28 cellular contexts compared by ENCODE assay signal in genomic region chr19:2557093-2557440, GRCh38.
A peak's percentile ranks its signal among the peaks of the same experiment; 100 is the strongest.
DNase-seq lines count a peak whose midpoint lies in the region; ATAC-seq, FAIRE-seq and TF ChIP-seq lines count a peak whose summit lies in the region.
"Had no signal": no experiment of that assay in that cellular context is flagged by ENCODE, and none has a peak within 500 bp of the region (broad histone marks: within the 10 kb centered on the region; RNA-seq: fewer than 3 reads in every experiment).

No MANE protein-coding gene starts in this region.

- H3K27me3 ChIP-seq in GM12878 (replicated peaks in 1 of 2; ENCODE audit: control insufficient read depth in 2 of 2, insufficient read depth in 2 of 2, low read length in 1 of 2) (no peaks in the 10 kb centered on the region), upper lobe of right lung (no peaks in the 10 kb centered on the region), lower lobe of right lung (ENCODE audit: low read depth) (no peaks in the 10 kb centered on the region), GM23338 (ENCODE audit: insufficient read depth) (no peaks in the 10 kb centered on the region)
- H3K27me3 ChIP-seq: gastrocnemius medialis, suprapubic skin, vagina had no signal

- no peak for TF ChIP-seq EP300 in GM12878 (IDR thresholded peaks at IDR 0.05; ENCODE audit: borderline replicate concordance in 1 of 2, control insufficient read depth in 1 of 2, low read depth in 2 of 2, low read length in 2 of 2)

- H3K9me3 Mint-ChIP-seq in nephron (no peaks in the 10 kb centered on the region), GM23338 (no peaks in the 10 kb centered on the region)
- H3K9me3 Mint-ChIP-seq: activated naive CD4-positive, alpha-beta T cell treated with anti-CD3 and anti-CD28 coated beads for 36 hours; endodermal cell had no signal

- no peak overlapping the region for H3K4me2 ChIP-seq in GM12878 (ENCODE audit: control insufficient read depth, insufficient read depth)
- no peak overlapping the region for H3K4me2 ChIP-seq in GM23338
- H3K4me2 ChIP-seq: smooth muscle cell had no signal

- H3K9ac ChIP-seq in GM12878 (ENCODE audit: control insufficient read depth, insufficient read depth, low read length), result no peak overlapping the region

- DNase-seq in left ventricle myocardium superior, result peak; percentile 18
- DNase-seq in Right ventricle myocardium inferior (ENCODE audit: missing footprints), result no peak
- no peak for DNase-seq in GM12878 (ENCODE audit: low read depth, low spot score)
- DNase-seq in upper lobe of right lung, result peak; percentile 43
- no peak for DNase-seq in lower lobe of right lung
- no peak for DNase-seq in GM23338 (ENCODE audit: low spot score)
- DNase-seq: activated CD4-positive, alpha-beta T cell treated with anti-CD3 and anti-CD28 coated beads for 1 hour; activated naive CD4-positive, alpha-beta T cell treated with anti-CD3 and anti-CD28 coated beads for 36 hours; activated T-cell treated with anti-CD3 and anti-CD28 coated beads, Interleukin-2, amount 50 U/mL, for 48 hours; amygdala; gastrocnemius medialis; KBM-7; MM.1S; NCI-H1436; occipital lobe; stimulated activated CD4-positive, alpha-beta T cell treated with anti-CD3 and anti-CD28 coated beads, Interleukin-2, amount 100 ng/mL, for 24 hours had no signal

- no peak overlapping the region for H3K4me3 ChIP-seq in GM12878
- no peak overlapping the region for H3K4me3 ChIP-seq in upper lobe of right lung
- H3K4me3 ChIP-seq in lower lobe of right lung, result no peak overlapping the region
- no peak overlapping the region for H3K4me3 ChIP-seq in GM23338
- H3K4me3 ChIP-seq: coronary artery, gastrocnemius medialis, lung, smooth muscle cell, suprapubic skin, vagina had no signal

- H3K4me3 Mint-ChIP-seq in nephron, result no peak overlapping the region
- no peak overlapping the region for H3K4me3 Mint-ChIP-seq in GM23338
- H3K4me3 Mint-ChIP-seq: activated naive CD4-positive, alpha-beta T cell treated with anti-CD3 and anti-CD28 coated beads for 36 hours; endodermal cell had no signal

- no peaks in the 10 kb centered on the region for H3K9me2 ChIP-seq in GM23338 (ENCODE audit: insufficient read depth)

- TF ChIP-seq CTCF in GM12878 (IDR thresholded peaks at IDR 0.05 in 2 of 3, conservative IDR thresholded peaks at IDR 0.05 in 1 of 3; ENCODE audit: control insufficient read depth in 2 of 3, extremely low read depth in 1 of 3, insufficient read depth in 1 of 3, low read depth in 3 of 3, low read length in 3 of 3) (no peak), nephron (IDR thresholded peaks at IDR 0.05; ENCODE audit: unreplicated experiment in 3 of 3) (no peak), upper lobe of right lung (IDR thresholded peaks at IDR 0.05) (no peak), lower lobe of right lung (IDR thresholded peaks at IDR 0.05) (no peak), GM23338 (conservative IDR thresholded peaks at IDR 0.05; ENCODE audit: low read depth in 2 of 2) (no peak)

- TF ChIP-seq RAD21 in GM12878 (IDR thresholded peaks at IDR 0.05; ENCODE audit: insufficient read depth, low read depth, low read length), result no peak

- H3K27ac Mint-ChIP-seq in nephron (peak overlapping the region; percentile 14 to 90 (median 63)), GM23338 (no peak overlapping the region)
- H3K27ac Mint-ChIP-seq: activated naive CD4-positive, alpha-beta T cell treated with anti-CD3 and anti-CD28 coated beads for 36 hours had no signal

- RAD21 ChIA-PET in GM12878 (lab: Charles Lee; ENCODE audit: unreplicated experiment), result interaction anchor here (1.0 to 1.1 kb wide), 2 partner anchors 54 to 79 kb away, joined by 3 read pairs; no protein-coding TSS in a partner anchor

- in situ Hi-C loops in GM12878 (cut with MboI), result no loop called here

- H3K27ac ChIP-seq in GM12878 (ENCODE audit: control insufficient read depth, insufficient read depth) (no peak overlapping the region), upper lobe of right lung (no peak overlapping the region), lower lobe of right lung (no peak overlapping the region), GM23338 (ENCODE audit: low read depth) (no peak overlapping the region)
- H3K27ac ChIP-seq: coronary artery, gastrocnemius medialis, suprapubic skin, vagina had no signal

- H3K36me3 Mint-ChIP-seq in nephron (ENCODE audit: low read depth), result no peaks in the 10 kb centered on the region
- no peaks in the 10 kb centered on the region for H3K36me3 Mint-ChIP-seq in GM23338 (ENCODE audit: low read depth)

- no peak for FAIRE-seq in GM12878 (lab: Jason Lieb, UNC)
- FAIRE-seq: bronchial epithelial cell, GM12892, islet of Langerhans had no signal

- ATAC-seq in left ventricle myocardium superior, result no peak
- ATAC-seq in Right ventricle myocardium inferior, result no peak
- no peak for ATAC-seq in GM12878
- ATAC-seq in upper lobe of right lung, result peak; percentile 10
- ATAC-seq in lower lobe of right lung, result no peak
- no peak for ATAC-seq in GM23338
- ATAC-seq in HG03565 (IDR thresholded peaks at IDR 0.05; ENCODE audit: unreplicated experiment), result no peak
- ATAC-seq: gastrocnemius medialis, HCT116 had no signal

- H3K4me1 ChIP-seq in GM12878 (ENCODE audit: control insufficient read depth, insufficient read depth, low read length) (peaks cover 17% of the 10 kb centered on the region), upper lobe of right lung (peaks cover 5% of the 10 kb centered on the region), lower lobe of right lung (peaks cover 5% of the 10 kb centered on the region), GM23338 (ENCODE audit: insufficient read depth) (no peaks in the 10 kb centered on the region)
- H3K4me1 ChIP-seq: gastrocnemius medialis had no signal

- H3K4me1 Mint-ChIP-seq in nephron, result peaks cover 16% of the 10 kb centered on the region
- H3K4me1 Mint-ChIP-seq in GM23338, result peaks cover 9% of the 10 kb centered on the region
- H3K4me1 Mint-ChIP-seq: endodermal cell had no signal

- H4K20me1 ChIP-seq in GM12878 (ENCODE audit: control insufficient read depth, insufficient read depth) (no peaks in the 10 kb centered on the region), GM23338 (replicated peaks; ENCODE audit: insufficient read depth) (no peaks in the 10 kb centered on the region)

- H3K36me3 ChIP-seq in GM12878 (ENCODE audit: control insufficient read depth in 2 of 2, insufficient read depth in 2 of 2, low read length in 1 of 2) (no peaks in the 10 kb centered on the region), upper lobe of right lung (no peaks in the 10 kb centered on the region), lower lobe of right lung (no peaks in the 10 kb centered on the region), GM23338 (ENCODE audit: insufficient read depth) (no peaks in the 10 kb centered on the region)
- H3K36me3 ChIP-seq: gastrocnemius medialis, suprapubic skin, vagina had no signal

- intact Hi-C loops in left ventricle myocardium superior (cut with micrococcal nuclease), result no loop called here
- intact Hi-C loops in Right ventricle myocardium inferior (cut with DNase I), result no loop called here
- intact Hi-C loops in GM12878 (cut with micrococcal nuclease; ENCODE audit: unreplicated experiment), result no loop called here
- intact Hi-C loops in upper lobe of right lung (cut with DNase I), result no loop called here
- intact Hi-C loops in lower lobe of right lung (cut with DNase I), result no loop called here

- H3K27me3 Mint-ChIP-seq in nephron (ENCODE audit: low read depth) (peaks cover 4% of the 10 kb centered on the region), GM23338 (ENCODE audit: insufficient read depth, low read depth, poor library complexity) (peaks cover 5% of the 10 kb centered on the region)

- H3K79me2 ChIP-seq in GM12878 (ENCODE audit: control insufficient read depth, insufficient read depth, low read length) (no peaks in the 10 kb centered on the region), GM23338 (replicated peaks; ENCODE audit: insufficient read depth) (no peaks in the 10 kb centered on the region)

- TF ChIP-seq POLR2A in GM12878 (IDR thresholded peaks at IDR 0.05; ENCODE audit: low read depth, low read length), result peak; percentile 62

- no TSS peak for BruUV-seq in GM12878 (replicated peaks; lab: Mats Ljungman, UMichigan)

- H2AFZ ChIP-seq in GM12878 (ENCODE audit: control insufficient read depth, low read depth, low read length) (no peak overlapping the region), GM23338 (no peak overlapping the region)

- H3K9me3 ChIP-seq in GM12878 (replicated peaks; ENCODE audit: control insufficient read depth, insufficient read depth, low read length), result no peaks in the 10 kb centered on the region
- no peaks in the 10 kb centered on the region for H3K9me3 ChIP-seq in upper lobe of right lung
- no peaks in the 10 kb centered on the region for H3K9me3 ChIP-seq in lower lobe of right lung
- H3K9me3 ChIP-seq: gastrocnemius medialis, suprapubic skin, vagina had no signal

- SMC1A ChIA-PET in GM12878 (lab: Charles Lee; ENCODE audit: uncharacterized antibody, unreplicated experiment), result interaction anchor here (1.1 to 2.9 kb wide), 4 partner anchors 12 to 55 kb away, joined by 3 to 9 read pairs (median 5); no protein-coding TSS in a partner anchor

- POLR2A ChIA-PET in GM12878 (lab: Charles Lee), result interaction anchor here (0.9 to 1.7 kb wide), 2 partner anchors 12 to 81 kb away, joined by 3 to 5 read pairs; partner anchors contain the start of gene GADD45B

- CTCF ChIA-PET in GM12878 (lab: Yijun Ruan, JAX), result interaction anchor here (1.0 to 2.2 kb wide), 3 partner anchors 42 to 81 kb away, joined by 3 to 7 read pairs (median 3); partner anchors contain the start of gene GADD45B

- H3F3A ChIP-seq in GM23338 (replicated peaks; ENCODE audit: low read depth), result 0 out of 2 replicates have a peak, but pooled peaks cover 8% of the 10 kb centered on the region

- whole genome bisulfite sequencing in GM12878 (ENCODE audit: insufficient coverage, insufficient replicate concordance, low lambda C conversion rate, missing lambda C conversion rate), result 84% methylated on average over 17 of the region's 17 CpGs

TF ChIP-seq in GM12878, 131 proteins besides CTCF, POLR2A, EP300 and RAD21 (continues in another document):
- no peak for TF ChIP-seq POLR2AphosphoS5 (IDR thresholded peaks at IDR 0.05; ENCODE audit: low read length)

TF ChIP-seq in GM23338, 12 proteins besides CTCF, POLR2A, EP300 and RAD21 (continues in another document):
- TF ChIP-seq ZNF331 (CRISPR knock-in tag; IDR thresholded peaks at IDR 0.05; ENCODE audit: low read depth) (no peak), CREB1 (CRISPR knock-in tag; IDR thresholded peaks at IDR 0.05; ENCODE audit: low read depth) (no peak), EZH2 (IDR thresholded peaks at IDR 0.05; ENCODE audit: low read depth, unreplicated experiment) (no peak)

Comparison
In these comparisons a context has a peak if more than half of its experiments do, and no peak if none do; other contexts are left out.
1. DNase-seq: peak in left ventricle myocardium superior (single experiment) and upper lobe of right lung (single experiment); none in Right ventricle myocardium inferior (single experiment), GM12878 (single experiment), lower lobe of right lung (single experiment) and GM23338 (single experiment).